ENCODE assay signal across 8 cellular contexts in the genomic region with DNA sequence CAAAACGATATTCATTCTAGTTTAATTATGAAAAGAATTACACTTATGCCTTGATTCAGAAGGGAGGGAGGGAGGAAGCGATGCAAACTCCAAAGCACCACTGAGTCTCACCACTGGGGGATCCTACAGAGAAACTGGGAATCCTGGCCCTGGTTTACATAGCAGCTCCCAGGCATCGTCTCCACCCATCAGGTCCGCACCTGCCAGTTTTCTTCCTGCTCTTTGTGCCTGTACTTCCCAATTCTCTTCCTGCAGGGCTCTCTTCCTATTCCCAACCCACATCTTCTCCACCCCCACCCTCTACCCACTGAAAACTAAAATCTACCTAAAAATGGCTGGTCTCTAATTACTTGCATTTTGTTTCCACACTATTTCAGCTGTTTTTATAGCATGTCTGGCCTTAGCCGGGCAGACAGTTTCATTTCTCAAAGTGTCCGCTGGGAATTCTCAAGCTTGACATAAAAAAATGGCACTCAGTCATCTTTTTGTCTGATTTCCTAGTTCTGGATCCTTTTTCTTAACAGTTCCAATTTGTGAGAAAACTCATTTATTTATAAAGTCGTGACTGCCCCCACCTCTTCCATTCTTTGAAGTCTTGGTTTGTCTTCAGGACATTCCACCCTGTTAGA. TPM values are rescaled to one million over a fixed set of nuclear protein-coding genes. Genes with fewer than 3 reads are reported as not detected.
DNase-seq lines count a peak whose midpoint lies in the region; ATAC-seq and TF ChIP-seq lines count a peak whose summit lies in the region.

No MANE protein-coding gene starts in this region.

- H3K36me3 ChIP-seq in right atrium auricular region (peaks cover 1% of the 10 kb centered on the region), SJCRH30 (no peaks in the 10 kb centered on the region)

- H3K9me3 Mint-ChIP-seq in stimulated activated effector memory CD8-positive, alpha-beta T cell treated with anti-CD3 and anti-CD28 coated beads, Interleukin-12 subunit alpha, Interleukin-12 subunit beta, amount 100 ng/mL, for 72 hours, result no peaks in the 10 kb centered on the region

- H3K4me3 ChIP-seq in right atrium auricular region (no peak overlapping the region), SJCRH30 (no peak overlapping the region; the same call in 1 of the 2 replicates), fibroblast of the aortic adventitia (ENCODE audit: low read depth, low read length) (peak overlapping the region; percentile 86)

- DNase-seq in right atrium auricular region (ENCODE audit: low spot score) (no peak), Right ventricle myocardium superior (no peak), SJCRH30 (peak; percentile 70 to 83), fibroblast of the aortic adventitia (ENCODE audit: low read depth) (no peak)
- no peak for DNase-seq in stimulated activated effector memory CD8-positive, alpha-beta T cell treated with anti-CD3 and anti-CD28 coated beads, Interleukin-12 subunit alpha, Interleukin-12 subunit beta, amount 100 ng/mL, for 72 hours (ENCODE audit: low spot score in 2 of 2)
- no peak for DNase-seq in activated CD8-positive, alpha-beta memory T cell treated with anti-CD3 and anti-CD28 coated beads for 24 hours

- peak overlapping the region; percentile 90 for H3K27ac Mint-ChIP-seq in stimulated activated effector memory CD8-positive, alpha-beta T cell treated with anti-CD3 and anti-CD28 coated beads, Interleukin-12 subunit alpha, Interleukin-12 subunit beta, amount 100 ng/mL, for 72 hours

- no peaks in the 10 kb centered on the region for H3K27me3 ChIP-seq in right atrium auricular region
- no peaks in the 10 kb centered on the region for H3K27me3 ChIP-seq in SJCRH30

- no peaks in the 10 kb centered on the region for H3K9me3 ChIP-seq in right atrium auricular region
- H3K9me3 ChIP-seq in SJCRH30 (replicated peaks), result no peaks in the 10 kb centered on the region

- H3K4me3 Mint-ChIP-seq in stimulated activated effector memory CD8-positive, alpha-beta T cell treated with anti-CD3 and anti-CD28 coated beads, Interleukin-12 subunit alpha, Interleukin-12 subunit beta, amount 100 ng/mL, for 72 hours, result peak overlapping the region; percentile 77

- H3K36me3 Mint-ChIP-seq in stimulated activated effector memory CD8-positive, alpha-beta T cell treated with anti-CD3 and anti-CD28 coated beads, Interleukin-12 subunit alpha, Interleukin-12 subunit beta, amount 100 ng/mL, for 72 hours, result peaks cover 94% of the 10 kb centered on the region

- H3K27ac ChIP-seq in right atrium auricular region (peak overlapping the region; percentile 99), SJCRH30 (peak overlapping the region; percentile 84)

- ATAC-seq in Right ventricle myocardium superior (ENCODE audit: poor library complexity), result no peak
- no peak for ATAC-seq in stimulated activated effector memory CD8-positive, alpha-beta T cell treated with anti-CD3 and anti-CD28 coated beads, Interleukin-12 subunit alpha, Interleukin-12 subunit beta, amount 100 ng/mL, for 72 hours
- no peak for ATAC-seq in HG03521 (IDR thresholded peaks at IDR 0.05; ENCODE audit: unreplicated experiment)
- ATAC-seq in HG03045 (IDR thresholded peaks at IDR 0.05; ENCODE audit: unreplicated experiment), result no peak

- intact Hi-C loops in Right ventricle myocardium superior (cut with DNase I), result no loop called here

- H3K4me1 Mint-ChIP-seq in stimulated activated effector memory CD8-positive, alpha-beta T cell treated with anti-CD3 and anti-CD28 coated beads, Interleukin-12 subunit alpha, Interleukin-12 subunit beta, amount 100 ng/mL, for 72 hours, result peaks cover 77% of the 10 kb centered on the region

- peak; percentile 27 to 46 for TF ChIP-seq CTCF in right atrium auricular region (IDR thresholded peaks at IDR 0.05)
- TF ChIP-seq CTCF in fibroblast of the aortic adventitia (IDR thresholded peaks at IDR 0.05; ENCODE audit: insufficient read depth, low read length), result peak; percentile 58

- H3K4me1 ChIP-seq in right atrium auricular region, result peaks cover 0 to 73% of the 10 kb centered on the region in 2 donors
- H3K4me1 ChIP-seq in SJCRH30, result peaks cover 44% of the 10 kb centered on the region

RNA-seq across cellular contexts. Expression of a gene that starts 1.6 kb away (rescaled TPM):
- total RNA-seq in right atrium auricular region, result 10 to 100 TPM; 68.9 to 92.6 TPM
- 126 TPM for total RNA-seq in Right ventricle myocardium superior
- 56.3 and 57.4 TPM in 2 replicates for total RNA-seq in SJCRH30 (2014; rRNA removed; shearing (Covaris generic))
- 33.7 and 42.9 TPM in 2 replicates for total RNA-seq in fibroblast of the aortic adventitia (ENCODE audit: low replicate concordance)

Comparison
In these comparisons a context has a peak if more than half of its experiments do, and no peak if none do; other contexts are left out.
1. DNase-seq: peak in SJCRH30 (2 of 2); none in right atrium auricular region (single experiment), Right ventricle myocardium superior (single experiment), fibroblast of the aortic adventitia (single experiment), stimulated activated effector memory CD8-positive, alpha-beta T cell treated with anti-CD3 and anti-CD28 coated beads, Interleukin-12 subunit alpha, Interleukin-12 subunit beta, amount 100 ng/mL, for 72 hours (0 of 2) and activated CD8-positive, alpha-beta memory T cell treated with anti-CD3 and anti-CD28 coated beads for 24 hours (single experiment).